27 cellular contexts compared by ENCODE assay signal in genomic region chr9:117665601-117666377, GRCh38.
"Had no signal": no experiment of that assay in that cellular context is flagged by ENCODE, and none has a peak within 500 bp of the region (broad histone marks: within the 10 kb centered on the region; RNA-seq: fewer than 3 reads in every experiment).

No MANE protein-coding gene starts in this region.

- H3K9me3 Mint-ChIP-seq: effector memory CD8-positive, alpha-beta T cell; mesothelial cell of epicardium had no signal

- H3K4me3 ChIP-seq: colonic mucosa, esophagus squamous epithelium, gastrocnemius medialis, heart right ventricle, left lung, lower lobe of right lung had no signal

- H3K4me1 ChIP-seq: colonic mucosa, esophagus squamous epithelium, gastrocnemius medialis, heart right ventricle, left lung, lower lobe of right lung had no signal

- H3K27me3 Mint-ChIP-seq: effector memory CD8-positive, alpha-beta T cell had no signal

- H3K36me3 ChIP-seq: colonic mucosa, esophagus squamous epithelium, gastrocnemius medialis, heart right ventricle, left lung, lower lobe of right lung had no signal

- H3K27ac ChIP-seq: colonic mucosa, epithelial cell of prostate, esophagus squamous epithelium, gastrocnemius medialis, heart right ventricle, left lung, lower lobe of right lung had no signal

- H3K36me3 Mint-ChIP-seq: immature natural killer cell, mesothelial cell of epicardium had no signal

- H3K9me3 ChIP-seq: colonic mucosa, esophagus squamous epithelium, gastrocnemius medialis, left lung, lower lobe of right lung had no signal

- DNase-seq: colonic mucosa; cortex of kidney; effector CD8-positive, alpha-beta T cell; effector memory CD8-positive, alpha-beta T cell; endodermal cell; erythroblast; esophagus squamous epithelium; foreskin fibroblast; foreskin melanocyte; gastrocnemius medialis; glutamatergic neuron; head of caudate nucleus; heart right ventricle; hypothalamus; immature natural killer cell; islet precursor cell; kidney; kidney glomerular epithelial cell; left ventricle myocardium superior; lower lobe of right lung; mesenchymal stem cell had no signal

- H3K27me3 ChIP-seq: colonic mucosa, esophagus squamous epithelium, gastrocnemius medialis, heart right ventricle, left lung had no signal

- H3K4me3 Mint-ChIP-seq: dendritic cell treated with granulocyte-macrophage colony-stimulating factor and Interleukin-4, amounts not matched to agents 40 ng/mL and 50 ng/mL, for 4 days; effector memory CD8-positive, alpha-beta T cell; endodermal cell; immature natural killer cell; mesothelial cell of epicardium had no signal

- H3K4me1 Mint-ChIP-seq: immature natural killer cell, mesothelial cell of epicardium had no signal

- H3K27ac Mint-ChIP-seq: dendritic cell treated with granulocyte-macrophage colony-stimulating factor and Interleukin-4, amounts not matched to agents 40 ng/mL and 50 ng/mL, for 4 days; effector memory CD8-positive, alpha-beta T cell; endodermal cell; immature natural killer cell; mesothelial cell of epicardium had no signal

- ATAC-seq: effector memory CD8-positive, alpha-beta T cell; esophagus mucosa; gastrocnemius medialis; heart right ventricle; left lung; left ventricle myocardium superior; lower lobe of right lung had no signal

- FAIRE-seq: endometrium, kidney had no signal
